ENCODE assay signal across 8 cellular contexts in genomic region chr4:44448548-44449443, GRCh38. TPM values are rescaled to one million over a fixed set of nuclear protein-coding genes. Genes with fewer than 3 reads are reported as not detected.
A peak's percentile ranks its signal among the peaks of the same experiment; 100 is the strongest.
DNase-seq lines count a peak whose midpoint lies in the region; ATAC-seq lines count a peak whose summit lies in the region.

KCTD8 (minus strand) TSS chr4:44448809.

- intact Hi-C loops in left colon (cut with DNase I, micrococcal nuclease) = no loop called here

- DNase-seq in activated effector memory CD4-positive, alpha-beta T cell treated with anti-CD3 and anti-CD28 coated beads, Interleukin-2, amount 50 U/mL, for 16 hours = peak; percentile 78
- no peak for DNase-seq in activated effector memory CD4-positive, alpha-beta T cell treated with Interleukin-2 at 50 U/mL for 16 hours
- DNase-seq in NCI-H1694 treated with DMSO at 0.1 percent for 48 hours (lab: John Stamatoyannopoulos, UW) = peak; percentile 86
- DNase-seq in activated CD4-positive, CD25-positive, alpha-beta regulatory T cell (lab: John Stamatoyannopoulos, UW) = peak; percentile 3 to 6 (median 4)
- peak; percentile 17 for DNase-seq in dedifferentiated amniotic fluid mesenchymal stem cell (ENCODE audit: extremely low spot score)
- peak; percentile 73 to 82 for DNase-seq in left colon
- peak; percentile 11 to 70 (median 42) for DNase-seq in stimulated activated CD4-positive, alpha-beta T cell treated with anti-CD3 and anti-CD28 coated beads, Interleukin-1b, Interleukin-23, amount 100 ng/mL, for 24 hours (ENCODE audit: low read depth in 4 of 4, low spot score in 1 of 4)

- ATAC-seq in HG02970 (IDR thresholded peaks at IDR 0.05; ENCODE audit: low FRiP score, unreplicated experiment) (peak; percentile 97), left colon (peak; percentile 93)

RNA-seq across cellular contexts. Expression of gene KCTD8, which starts in this region (rescaled TPM):
- total RNA-seq in left colon = under 1 TPM in 1 of 2 donors, not detected in 1; 0.22 TPM

Comparison
In these comparisons a context has a peak if more than half of its experiments do, and no peak if none do; other contexts are left out.
1. Peak in DNase-seq and ATAC-seq in left colon; RNA of the gene not detected or under 1 TPM.